In genomic region chr15:101294731-101295606, GRCh38 we compare ENCODE assay signal across 8 cellular contexts. TPM values are rescaled to one million over a fixed set of nuclear protein-coding genes. Genes with fewer than 3 reads are reported as not detected.
DNase-seq lines count a peak whose midpoint lies in the region; ATAC-seq and TF ChIP-seq lines count a peak whose summit lies in the region.

Gene SNRPA1, minus strand, starts transcription at chr15:101295248. Its CDS starts 70 bp downstream, at chr15:101295178.

- H3K4me1 ChIP-seq in parathyroid adenoma (peaks cover 3% of the 10 kb centered on the region), tibial artery (peaks cover 0 to 27% (median 22%) of the 10 kb centered on the region in 4 donors)

- no peak for TF ChIP-seq CTCF in GM12875 (IDR thresholded peaks at IDR 0.05; ENCODE audit: borderline replicate concordance, insufficient read depth, low read depth, low read length)
- TF ChIP-seq CTCF in parathyroid adenoma (IDR thresholded peaks at IDR 0.05): no peak
- TF ChIP-seq CTCF in tibial artery (IDR thresholded peaks at IDR 0.05): no peak

- intact Hi-C loops in Right ventricle myocardium superior (cut with DNase I): no loop called here
- intact Hi-C loops in tibial artery (cut with DNase I; ENCODE audit: low total_unique reads): loop anchor here (2.0 kb wide), 1 partner anchor 18 kb away; the partner anchor contains the start of gene SELENOS

- H3K36me3 ChIP-seq in parathyroid adenoma (ENCODE audit: control insufficient read depth, insufficient read depth, low read length) (no peaks in the 10 kb centered on the region), tibial artery (peaks cover 0 to 8% (median 0%) of the 10 kb centered on the region in 3 donors)

- peak within 1 kb of the TSS; percentile 75 for H3K27ac ChIP-seq in parathyroid adenoma
- H3K27ac ChIP-seq in tibial artery: peak within 1 kb of the TSS; percentile 90 to 95

- H3K9me3 ChIP-seq in parathyroid adenoma (ENCODE audit: control insufficient read depth, low read length) (no peaks in the 10 kb centered on the region), tibial artery (no peaks in the 10 kb centered on the region)

- peak within 1 kb of the TSS; percentile 89 for H3K4me3 ChIP-seq in GM12875 (ENCODE audit: low read depth, low read length)
- H3K4me3 ChIP-seq in parathyroid adenoma (ENCODE audit: low read depth, low read length): peak within 1 kb of the TSS; percentile 81
- peak within 1 kb of the TSS; percentile 79 to 97 for H3K4me3 ChIP-seq in tibial artery

- peak within 1 kb of the TSS; percentile 25 for H3K9ac ChIP-seq in parathyroid adenoma

- peaks cover 19% of the 10 kb centered on the region for H3K79me2 ChIP-seq in parathyroid adenoma

- DNase-seq in NCI-H1417 treated with DMSO at 0.1 percent for 48 hours (lab: John Stamatoyannopoulos, UW): peak; percentile 73
- peak; percentile 83 to 95 for DNase-seq in SW 1271 (lab: John Stamatoyannopoulos, UW)
- peak; percentile 96 for DNase-seq in activated naive CD8-positive, alpha-beta T cell treated with anti-CD3 and anti-CD28 coated beads, Interleukin-2, amount 50 U/mL, for 16 hours (ENCODE audit: low read depth, low spot score)
- peak; percentile 100 for DNase-seq in Right ventricle myocardium superior
- DNase-seq in tibial artery: peak; percentile 98 to 99

- peak within 1 kb of the TSS; percentile 62 for H2AFZ ChIP-seq in parathyroid adenoma

- H3K27me3 ChIP-seq in parathyroid adenoma (ENCODE audit: control insufficient read depth, insufficient read depth, low read length): no peaks in the 10 kb centered on the region
- H3K27me3 ChIP-seq in tibial artery: no peaks in the 10 kb centered on the region

- peak within 1 kb of the TSS; percentile 80 for H3K4me2 ChIP-seq in parathyroid adenoma (ENCODE audit: low read length)

- ATAC-seq in HG02763 (IDR thresholded peaks at IDR 0.05; ENCODE audit: unreplicated experiment) (peak; percentile 79), Right ventricle myocardium superior (ENCODE audit: poor library complexity) (peak; percentile 97)

RNA-seq across cellular contexts. Expression of gene SNRPA1, which starts in this region (rescaled TPM):
- 27.9 TPM for total RNA-seq in Right ventricle myocardium superior

Comparison
In these comparisons a context has a peak if more than half of its experiments do, and no peak if none do; other contexts are left out.
1. Peak in every context shown above with its lines: DNase-seq, ATAC-seq, H3K4me3 ChIP-seq and H3K27ac ChIP-seq.